In the genomic region with DNA sequence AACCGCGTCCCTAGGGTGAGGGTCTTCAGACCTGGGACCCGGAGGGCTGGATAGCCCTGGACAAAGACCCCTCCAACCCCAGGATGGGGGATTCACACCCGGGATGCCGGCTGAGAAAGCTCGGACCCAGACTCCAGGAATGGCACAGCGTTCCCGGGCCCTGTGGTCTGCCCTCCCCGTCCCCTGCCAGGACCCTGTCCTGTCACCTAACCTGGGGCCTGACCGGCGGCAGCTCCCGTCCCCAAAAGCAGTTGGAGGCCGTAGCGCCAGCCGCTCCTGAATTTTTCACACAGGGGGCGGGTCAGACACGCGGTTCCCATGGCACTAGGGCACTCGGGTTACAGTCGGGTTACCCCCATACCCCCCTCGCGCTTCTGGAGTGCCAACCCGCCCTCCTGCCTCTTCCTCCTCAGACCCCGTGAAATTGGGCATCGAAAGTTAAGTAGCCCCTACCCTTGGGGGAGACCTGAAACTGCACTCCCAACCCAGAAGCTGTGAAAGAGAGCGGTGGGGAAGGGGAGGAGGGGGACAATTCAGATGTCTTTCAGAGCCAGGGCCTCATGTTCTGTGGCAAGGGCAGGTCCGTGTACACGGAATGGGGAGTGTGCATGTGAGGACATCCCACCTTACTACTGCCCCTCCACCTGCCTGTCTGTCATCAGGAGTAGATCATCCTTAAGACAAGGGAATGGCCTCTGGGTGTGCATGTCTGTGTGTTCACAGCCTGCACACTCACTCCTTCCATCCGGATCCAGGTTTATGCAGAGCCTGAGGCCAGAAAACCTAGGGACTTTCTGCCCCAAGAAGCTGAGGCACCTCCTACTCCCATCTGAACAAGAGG, we compare ENCODE assay signal across 16 cellular contexts. TPM values are rescaled to one million over a fixed set of nuclear protein-coding genes. Genes with fewer than 3 reads are reported as not detected.
DNase-seq lines count a peak whose midpoint lies in the region; ATAC-seq, FAIRE-seq and TF ChIP-seq lines count a peak whose summit lies in the region.
"Had no signal": no experiment of that assay in that cellular context is flagged by ENCODE, and none has a peak within 500 bp of the region (broad histone marks: within the 10 kb centered on the region; RNA-seq: fewer than 3 reads in every experiment).

No MANE protein-coding gene starts in this region.

- TF ChIP-seq CTCF in dorsolateral prefrontal cortex (IDR thresholded peaks at IDR 0.05 in 54 of 56, conservative IDR thresholded peaks at IDR 0.05 in 2 of 56; ENCODE audit: low read depth in 1 of 56, partially characterized antibody in 56 of 56) (no peak), spleen (IDR thresholded peaks at IDR 0.05 in 8 of 11, conservative IDR thresholded peaks at IDR 0.05 in 3 of 11) (no peak)

- ATAC-seq in HG02571 (IDR thresholded peaks at IDR 0.05; ENCODE audit: unreplicated experiment) (no peak), GM21529 (IDR thresholded peaks at IDR 0.05; ENCODE audit: unreplicated experiment) (no peak)
- ATAC-seq: activated naive CD8-positive, alpha-beta T cell treated with anti-CD3 and anti-CD28 coated beads, Interleukin-2, amount 50 U/mL, for 24 hours had no signal

- 5 to 12% (median 8%) methylated on average over 14 to 29 of the region's 29 CpGs for WGBS in spleen, 5 donors

- TF ChIP-seq POLR2A in spleen (IDR thresholded peaks at IDR 0.05) = no peak

- peak; percentile 75 for DNase-seq in H7
- DNase-seq in dorsolateral prefrontal cortex = no peak
- DNase-seq in left kidney (ENCODE audit: low read depth, low spot score) = peak; percentile 45
- DNase-seq in spleen = no peak
- no peak for DNase-seq in RPMI8226
- DNase-seq in frontal cortex (ENCODE audit: low spot score in 2 of 2) = no peak
- DNase-seq: activated naive CD8-positive, alpha-beta T cell treated with anti-CD3 and anti-CD28 coated beads, Interleukin-2, amount 50 U/mL, for 24 hours; CD4-positive, CD25-positive, alpha-beta regulatory T cell; islet precursor cell; NCI-H2081 treated with DMSO at 0.1 percent for 48 hours; OCI-M1 had no signal

- intact Hi-C loops in dorsolateral prefrontal cortex (cut with DNase I) (no loop called here), spleen (cut with DNase I; ENCODE audit: low total_unique reads) (no loop called here)

- H3K36me3 ChIP-seq in H7 (replicated peaks; ENCODE audit: control insufficient read depth, insufficient read depth, low read length) (no peaks in the 10 kb centered on the region), spleen (no peaks in the 10 kb centered on the region)

- H3K27ac ChIP-seq in dorsolateral prefrontal cortex = peak overlapping the region in 1 of 59 donors; percentile 4
- H3K27ac ChIP-seq in spleen = peak overlapping the region in 5 of 8 donors; percentile 14 to 57 (median 46)

- H3K4me3 ChIP-seq in H7 (ENCODE audit: insufficient read depth, low read depth, low read length) (no peak overlapping the region), dorsolateral prefrontal cortex (peak overlapping the region in 45 of 59 donors; percentile 7 to 57 (median 38)), spleen (peak overlapping the region; percentile 16 to 63 (median 26))

- peaks cover 5 to 23% (median 15%) of the 10 kb centered on the region in 6 donors for H3K4me1 ChIP-seq in spleen

- H3K27me3 ChIP-seq in H7 (ENCODE audit: control insufficient read depth, insufficient read depth, low read length) (no peaks in the 10 kb centered on the region), dorsolateral prefrontal cortex (peaks cover 0 to 59% (median 37%) of the 10 kb centered on the region in 45 donors), spleen (replicated peaks in 1 of 7) (peaks cover 0 to 42% (median 16%) of the 10 kb centered on the region in 7 donors)

- FAIRE-seq in frontal cortex (lab: Jason Lieb, UNC) = no peak
- FAIRE-seq: endometrium, urothelium cell line had no signal

- H3K9me3 ChIP-seq in spleen = no peaks in the 10 kb centered on the region

RNA-seq across cellular contexts. Expression of gene REM1, which starts 0.6 kb away (rescaled TPM):
- not detected in 2 replicates for total RNA-seq in H7 (2014; rRNA removed; shearing (Covaris generic))
- 1 to 10 TPM in 11 of 120 experiments, under 1 TPM in 62, not detected in 47; 0.26 to 1.3 (median 0.50) TPM for total RNA-seq in dorsolateral prefrontal cortex
- 1 to 10 TPM in 6 of 7 donors, under 1 TPM in 1; 0.79 to 8.1 (median 1.7) TPM for total RNA-seq in spleen
- 1 to 10 TPM; 1.2 to 1.6 (median 1.4) TPM for polyA plus RNA-seq in spleen
- total RNA-seq in frontal cortex = not detected
- total RNA-seq: CD4-positive, CD25-positive, alpha-beta regulatory T cell; H9 had no signal
- polyA plus RNA-seq: CD4-positive, CD25-positive, alpha-beta regulatory T cell had no signal

RNA-seq across cellular contexts. Expression of gene DEFB124, which starts 0.8 kb away (rescaled TPM):
- not detected in 2 replicates for total RNA-seq in H7 (2014; rRNA removed; shearing (Covaris generic))
- total RNA-seq in dorsolateral prefrontal cortex (not detected), spleen (not detected), frontal cortex (not detected)
- under 1 TPM in 1 of 3 donors, not detected in 2; 0.24 TPM for polyA plus RNA-seq in spleen
- total RNA-seq: CD4-positive, CD25-positive, alpha-beta regulatory T cell; H9 had no signal
- polyA plus RNA-seq: CD4-positive, CD25-positive, alpha-beta regulatory T cell had no signal

RNA-seq across cellular contexts. Expression of gene DEFB123, which starts 35.3 kb away (rescaled TPM):
- total RNA-seq in H7 (2014; rRNA removed; shearing (Covaris generic)) = not detected in 2 replicates
- total RNA-seq in dorsolateral prefrontal cortex = not detected
- not detected for total RNA-seq in spleen
- not detected for polyA plus RNA-seq in spleen
- total RNA-seq in frontal cortex = not detected
- total RNA-seq: CD4-positive, CD25-positive, alpha-beta regulatory T cell; H9 had no signal
- polyA plus RNA-seq: CD4-positive, CD25-positive, alpha-beta regulatory T cell had no signal

RNA-seq across cellular contexts. Expression of gene HM13, which starts 38.5 kb away (rescaled TPM):
- total RNA-seq in H7 (2014; rRNA removed; shearing (Covaris generic)) = 63.9 and 65.0 TPM in 2 replicates
- 100 to 1,000 TPM in 39 of 120 experiments, 10 to 100 TPM in 81; 70.0 to 134 (median 94.9) TPM for total RNA-seq in dorsolateral prefrontal cortex
- 100 to 1,000 TPM in 5 of 7 donors, 10 to 100 TPM in 2; 66.7 to 122 (median 104) TPM for total RNA-seq in spleen
- polyA plus RNA-seq in spleen = 100 to 1,000 TPM in 1 of 3 donors, 10 to 100 TPM in 2; 62.1 to 105 (median 67.6) TPM
- 26.1 TPM for total RNA-seq in frontal cortex

Comparison
In these comparisons a context has a peak if more than half of its experiments do, and no peak if none do; other contexts are left out.
1. DNase-seq: peak in H7 (single experiment) and left kidney (single experiment); none in dorsolateral prefrontal cortex (0 of 10), spleen (single experiment), RPMI8226 (single experiment) and frontal cortex (0 of 2).